Comparison of ENCODE assay signal across 16 cellular contexts in the genomic region with DNA sequence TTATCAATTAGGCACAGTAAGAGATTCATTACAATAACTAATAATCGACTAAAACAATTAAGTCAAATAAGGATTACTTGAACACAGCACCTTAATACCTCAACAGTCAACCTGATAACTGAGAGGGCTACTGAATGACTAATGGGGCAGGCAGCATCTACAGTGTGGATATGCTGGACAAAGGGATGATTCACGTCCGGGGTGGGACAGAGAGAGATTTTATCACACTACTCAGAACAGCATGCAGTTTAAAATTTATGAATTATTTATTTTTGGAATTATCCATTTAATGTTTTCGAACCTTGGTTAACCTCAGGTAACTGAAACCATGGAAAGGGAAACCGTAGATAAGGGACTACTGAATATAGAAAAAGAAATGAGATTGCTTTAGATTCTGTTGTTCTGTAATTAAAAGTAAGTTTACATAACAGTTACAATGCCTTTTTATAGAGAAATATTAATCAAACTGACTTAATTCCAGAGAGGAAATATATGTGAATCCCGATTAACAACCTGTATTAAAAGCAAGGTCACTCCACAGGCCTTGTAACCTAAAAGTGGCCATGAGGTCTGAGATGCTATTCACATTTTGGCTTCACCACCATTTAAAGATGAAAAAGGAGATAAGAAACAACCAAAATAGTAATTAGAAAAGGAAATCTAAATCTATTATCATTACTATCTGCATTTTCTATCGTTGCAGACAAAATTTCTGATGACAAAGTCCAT.
DNase-seq lines count a peak whose midpoint lies in the region; ATAC-seq, FAIRE-seq and TF ChIP-seq lines count a peak whose summit lies in the region.
"Had no signal": no experiment of that assay in that cellular context is flagged by ENCODE, and none has a peak within 500 bp of the region (broad histone marks: within the 10 kb centered on the region; RNA-seq: fewer than 3 reads in every experiment).

No MANE protein-coding gene starts in this region.

- ATAC-seq in left cardiac atrium (no peak), GM18861 (IDR thresholded peaks at IDR 0.05; ENCODE audit: unreplicated experiment) (no peak), GM18870 (IDR thresholded peaks at IDR 0.05; ENCODE audit: unreplicated experiment) (no peak)
- ATAC-seq: stimulated activated memory B cell treated with anti-CD40 and anti-IgM and Interleukin-4, amounts not matched to agents 10 μg/mL and 1 μg/mL and 100 μg/mL, for 72 hours; WTC11 had no signal

- no peaks in the 10 kb centered on the region for H3K9me3 ChIP-seq in WERI-Rb-1 (ENCODE audit: severe bottlenecking)

- intact Hi-C loops in left cardiac atrium (cut with DNase I): no loop called here

- H3K4me3 ChIP-seq in BJ (ENCODE audit: low read depth, low read length): no peak overlapping the region
- H3K4me3 ChIP-seq in WERI-Rb-1 (ENCODE audit: low read depth, low read length): no peak overlapping the region

- peak overlapping the region; percentile 59 for H3K27ac ChIP-seq in WERI-Rb-1

- TF ChIP-seq CTCF in BJ (IDR thresholded peaks at IDR 0.05; ENCODE audit: insufficient read depth, low read depth, low read length): no peak
- TF ChIP-seq CTCF in WERI-Rb-1 (IDR thresholded peaks at IDR 0.05; ENCODE audit: low read depth, low read length): no peak

- no peak for FAIRE-seq in HTR-8/SVneo (lab: Jason Lieb, UNC)

- no peaks in the 10 kb centered on the region; the same call in 1 of the 2 replicates for H3K36me3 ChIP-seq in BJ (ENCODE audit: control insufficient read depth, insufficient read depth, low read length)
- peaks cover 21% of the 10 kb centered on the region for H3K36me3 ChIP-seq in WERI-Rb-1

- peak; percentile 6 for DNase-seq in BJ (ENCODE audit: low read depth)
- peak; percentile 3 for DNase-seq in HTR-8/SVneo (ENCODE audit: insufficient read length, low spot score)
- no peak for DNase-seq in WERI-Rb-1
- DNase-seq in iris pigment epithelial cell (ENCODE audit: low read depth): peak; percentile 90
- no peak for DNase-seq in left cardiac atrium
- DNase-seq in C1 segment of cervical spinal cord (lab: John Stamatoyannopoulos, UW): no peak
- DNase-seq: activated CD8-positive, alpha-beta memory T cell treated with anti-CD3 and anti-CD28 coated beads, Interleukin-2, amount 50 U/mL, for 48 hours; cortex of kidney; immature natural killer cell; NCI-H1436 treated with DMSO at 0.1 percent for 48 hours; NCI-H69; stimulated activated CD4-positive, alpha-beta T cell treated with anti-CD3 and anti-CD28 coated beads, Interleukin-2, amount 100 ng/mL, for 48 hours had no signal

- H3K27me3 ChIP-seq in BJ (ENCODE audit: control insufficient read depth, insufficient read depth, low read length) (no peaks in the 10 kb centered on the region), WERI-Rb-1 (ENCODE audit: insufficient read depth, low read depth, severe bottlenecking) (no peaks in the 10 kb centered on the region)

- CTCF ChIA-PET in BJ (lab: Yijun Ruan, JAX): no interaction called here

- POLR2A ChIA-PET in BJ (lab: Charles Lee): no interaction called here

Comparison
In these comparisons a context has a peak if more than half of its experiments do, and no peak if none do; other contexts are left out.
1. DNase-seq: peak in BJ (single experiment), HTR-8/SVneo (single experiment) and iris pigment epithelial cell (single experiment); none in WERI-Rb-1 (single experiment), left cardiac atrium (single experiment) and C1 segment of cervical spinal cord (0 of 14).